8 cellular contexts compared by ENCODE assay signal in the genomic region with DNA sequence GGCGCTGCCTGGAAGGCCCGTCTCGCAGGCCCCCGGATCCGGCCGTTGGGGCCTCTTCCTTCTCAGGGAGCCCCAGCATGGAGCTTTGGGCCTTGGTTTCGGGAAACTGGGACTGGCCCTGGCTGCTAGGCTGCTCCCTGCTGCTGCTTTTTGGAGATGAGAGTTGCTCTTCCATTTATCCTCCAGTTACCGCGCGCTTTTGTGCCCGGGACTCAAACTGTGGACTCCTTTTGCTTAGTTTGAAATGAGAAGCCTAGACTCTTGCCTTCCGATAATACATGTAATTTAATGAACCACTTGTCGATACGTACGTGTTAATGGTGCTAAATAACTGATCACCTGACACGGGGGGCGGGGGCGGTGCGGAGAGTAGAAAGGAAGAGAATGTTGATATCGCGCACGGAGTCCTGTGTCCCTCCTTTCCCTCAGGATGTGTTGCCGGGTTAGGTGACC. TPM values are rescaled to one million over a fixed set of nuclear protein-coding genes. Genes with fewer than 3 reads are reported as not detected.
DNase-seq lines count a peak whose midpoint lies in the region; ATAC-seq lines count a peak whose summit lies in the region.

No MANE protein-coding gene starts in this region.

- H3K79me1 ChIP-seq in mesendoderm (ENCODE audit: low read length) = peaks cover 3% of the 10 kb centered on the region

- H3K4me1 ChIP-seq in effector memory CD4-positive, alpha-beta T cell (ENCODE audit: control insufficient read depth, insufficient read depth, low read length, poor library complexity, severe bottlenecking) = no peaks in the 10 kb centered on the region
- peaks cover 2% of the 10 kb centered on the region for H3K4me1 ChIP-seq in mesendoderm (ENCODE audit: control insufficient read depth, low read depth, low read length)

- peak; percentile 1 for DNase-seq in NCI-H226
- DNase-seq in activated CD4-positive, alpha-beta T cell treated with anti-CD3 and anti-CD28 coated beads, Interleukin-2, amount 50 U/mL, for 24 hours (ENCODE audit: low read depth in 1 of 2, low spot score in 1 of 2) = peak; percentile 16 to 39
- peak; percentile 17 to 45 (median 37) for DNase-seq in effector memory CD4-positive, alpha-beta T cell
- peak; percentile 79 for DNase-seq in mesendoderm
- peak; percentile 20 for DNase-seq in stimulated activated CD8-positive, alpha-beta memory T cell treated with anti-CD3 and anti-CD28 coated beads, Interleukin-15, amount 100 ng/mL, for 1 hour (ENCODE audit: low read depth)

- H3K23ac ChIP-seq in mesendoderm (ENCODE audit: low read length) = no peak overlapping the region

- no peak overlapping the region for H2BK5ac ChIP-seq in mesendoderm (ENCODE audit: low read length)

- H2AK5ac ChIP-seq in mesendoderm (ENCODE audit: low read length) = no peak overlapping the region

- H3K9me3 ChIP-seq in effector memory CD4-positive, alpha-beta T cell (ENCODE audit: control insufficient read depth, low read length) = no peaks in the 10 kb centered on the region

- peak overlapping the region; percentile 94 for H3K27ac ChIP-seq in effector memory CD4-positive, alpha-beta T cell (ENCODE audit: insufficient read depth, low read length, poor library complexity, severe bottlenecking)
- H3K27ac ChIP-seq in mesendoderm (ENCODE audit: low read depth, low read length) = peak overlapping the region; percentile 81

- H3K4me2 ChIP-seq in mesendoderm (ENCODE audit: low read length) = peak overlapping the region; percentile 78

- H3K79me2 ChIP-seq in mesendoderm (ENCODE audit: control insufficient read depth, insufficient read depth, low read length) = peaks cover 39% of the 10 kb centered on the region

- H3K18ac ChIP-seq in mesendoderm (ENCODE audit: low read length) = peak overlapping the region; percentile 96

- no peak overlapping the region for H2BK15ac ChIP-seq in mesendoderm (replicated peaks; ENCODE audit: low read depth)

- WGBS in mesendoderm (ENCODE audit: extremely low coverage, insufficient coverage, low lambda C conversion rate) = no CpG with 5 or more reads among the region's 23 CpGs

- H3K9ac ChIP-seq in mesendoderm (ENCODE audit: low read length) = peak overlapping the region; percentile 97

- H2BK120ac ChIP-seq in mesendoderm (ENCODE audit: low read depth, low read length) = peak overlapping the region; percentile 69

- peak overlapping the region; percentile 95 for H3K4ac ChIP-seq in mesendoderm (ENCODE audit: low read depth, low read length)

- peak overlapping the region; percentile 94 for H3K4me3 ChIP-seq in effector memory CD4-positive, alpha-beta T cell (ENCODE audit: insufficient read depth, low read depth, low read length, poor library complexity, severe bottlenecking)
- peak overlapping the region; percentile 91 for H3K4me3 ChIP-seq in mesendoderm (ENCODE audit: low read length)

- H3K56ac ChIP-seq in mesendoderm (ENCODE audit: low read length) = peak overlapping the region; percentile 96

- peak; percentile 9 for ATAC-seq in GM18498 (IDR thresholded peaks at IDR 0.05; ENCODE audit: unreplicated experiment)
- ATAC-seq in HG02970 (IDR thresholded peaks at IDR 0.05; ENCODE audit: low FRiP score, unreplicated experiment) = peak; percentile 10
- ATAC-seq in GM18861 (IDR thresholded peaks at IDR 0.05; ENCODE audit: unreplicated experiment) = no peak

- no peaks in the 10 kb centered on the region for H3K27me3 ChIP-seq in effector memory CD4-positive, alpha-beta T cell (replicated peaks; ENCODE audit: control insufficient read depth, insufficient read depth, low read length, poor library complexity, severe bottlenecking)
- no peaks in the 10 kb centered on the region for H3K27me3 ChIP-seq in mesendoderm (ENCODE audit: insufficient read depth, low read length, poor library complexity)

- H3K36me3 ChIP-seq in effector memory CD4-positive, alpha-beta T cell (ENCODE audit: control insufficient read depth, insufficient read depth, low read length) = no peaks in the 10 kb centered on the region
- H3K36me3 ChIP-seq in mesendoderm (ENCODE audit: control insufficient read depth, insufficient read depth, low read length) = no peaks in the 10 kb centered on the region

- H4K8ac ChIP-seq in mesendoderm (ENCODE audit: low read depth, low read length) = no peak overlapping the region

- H4K5ac ChIP-seq in mesendoderm (ENCODE audit: low read length) = no peak overlapping the region

RNA-seq across cellular contexts. Expression of a gene that starts 0.9 kb away (rescaled TPM):
- 33.4 TPM for polyA plus RNA-seq in mesendoderm (2013, experiment 1 of 2)
- polyA plus RNA-seq in mesendoderm (2013, experiment 2 of 2) = 34.1 TPM

Comparison
In these comparisons a context has a peak if more than half of its experiments do, and no peak if none do; other contexts are left out.
1. DNase-seq: peak in every context shown above with its lines; median percentile 79 in mesendoderm; 37 in effector memory CD4-positive, alpha-beta T cell; 28 in activated CD4-positive, alpha-beta T cell treated with anti-CD3 and anti-CD28 coated beads, Interleukin-2, amount 50 U/mL, for 24 hours; 20 in stimulated activated CD8-positive, alpha-beta memory T cell treated with anti-CD3 and anti-CD28 coated beads, Interleukin-15, amount 100 ng/mL, for 1 hour; 1 in NCI-H226.